In the genomic region with DNA sequence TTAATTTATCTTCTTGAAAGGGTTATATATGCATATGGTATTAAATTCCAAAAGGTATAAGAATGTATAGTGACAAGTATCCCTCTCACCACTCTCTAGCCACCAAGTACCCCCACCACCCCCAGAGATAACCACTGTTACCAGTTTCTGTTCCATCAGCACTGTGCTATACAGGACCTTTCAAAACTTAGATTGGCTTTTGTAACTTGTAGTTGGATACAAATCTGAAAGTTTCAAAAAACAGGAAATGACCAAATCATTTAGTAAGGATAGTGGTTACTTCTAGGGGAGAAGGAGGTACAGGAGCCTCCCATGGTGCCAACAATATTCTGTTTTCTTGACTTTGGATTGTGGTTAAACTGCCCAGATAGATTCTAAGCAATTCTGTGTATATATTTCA, we compare ENCODE assay signal across 18 cellular contexts. TPM values are rescaled to one million over a fixed set of nuclear protein-coding genes. Genes with fewer than 3 reads are reported as not detected.
DNase-seq lines count a peak whose midpoint lies in the region; ATAC-seq, FAIRE-seq and TF ChIP-seq lines count a peak whose summit lies in the region.
"Had no signal": no experiment of that assay in that cellular context is flagged by ENCODE, and none has a peak within 500 bp of the region (broad histone marks: within the 10 kb centered on the region; RNA-seq: fewer than 3 reads in every experiment).

No MANE protein-coding gene starts in this region.

- in situ Hi-C loops in GM12878 (cut with MboI) = loop anchor here (25.0 kb wide), 1 partner anchor 1459 kb away; a partner anchor contains a TSS

- BruUV-seq in GM12878 (replicated peaks; lab: Mats Ljungman, UMichigan) = no TSS peak

- no peak for TF ChIP-seq RAD21 in GM12878 (IDR thresholded peaks at IDR 0.05; ENCODE audit: insufficient read depth, low read depth, low read length)

- FAIRE-seq in GM12878 (lab: Jason Lieb, UNC) = no peak
- FAIRE-seq: H1, urothelium cell line had no signal

- H3K4me3 ChIP-seq in BLaER1 = no peak overlapping the region
- H3K4me3 ChIP-seq in GM12878 = no peak overlapping the region
- H3K4me3 ChIP-seq: esophagus squamous epithelium, sigmoid colon had no signal

- POLR2A ChIA-PET in GM12878 (lab: Charles Lee) (interaction anchor here (1.0 kb wide), 1 partner anchor 165 kb away, joined by 3 read pairs; no protein-coding TSS in a partner anchor), WTC11 (lab: Charles Lee) (no interaction called here)

- intact Hi-C loops in GM12878 (cut with micrococcal nuclease; ENCODE audit: unreplicated experiment) = no loop called here

- H3K4me1 ChIP-seq in BLaER1 = peaks cover 16% of the 10 kb centered on the region
- peaks cover 12% of the 10 kb centered on the region for H3K4me1 ChIP-seq in GM12878 (ENCODE audit: control insufficient read depth, insufficient read depth, low read length)
- H3K4me1 ChIP-seq: esophagus squamous epithelium, sigmoid colon had no signal

- no peak overlapping the region for H3K4me3 Mint-ChIP-seq in WTC11

- H3K4me2 ChIP-seq in BLaER1 (peak overlapping the region; percentile 26; the same call in 1 of the 2 replicates), GM12878 (ENCODE audit: control insufficient read depth, insufficient read depth) (peak overlapping the region; percentile 55; the same call in 1 of the 2 replicates)

- no peak overlapping the region for H3K27ac ChIP-seq in BLaER1
- H3K27ac ChIP-seq in GM12878 (ENCODE audit: control insufficient read depth, insufficient read depth) = peak overlapping the region; percentile 45; the same call in 1 of the 2 replicates
- H3K27ac ChIP-seq: esophagus squamous epithelium, sigmoid colon had no signal

- peak; percentile 90 for ATAC-seq in GM12878
- no peak for ATAC-seq in GM18858 (IDR thresholded peaks at IDR 0.05; ENCODE audit: unreplicated experiment)
- ATAC-seq in WTC11 = no peak

- no peak overlapping the region for H3K9ac ChIP-seq in BLaER1
- no peak overlapping the region for H3K9ac ChIP-seq in GM12878 (ENCODE audit: control insufficient read depth, insufficient read depth, low read length)

- TF ChIP-seq CTCF in GM10266 (IDR thresholded peaks at IDR 0.05; ENCODE audit: control insufficient read depth, insufficient read depth, low read depth, missing control alignments) = no peak
- no peak for TF ChIP-seq CTCF in GM12878 (IDR thresholded peaks at IDR 0.05 in 2 of 3, conservative IDR thresholded peaks at IDR 0.05 in 1 of 3; ENCODE audit: control insufficient read depth in 2 of 3, extremely low read depth in 1 of 3, insufficient read depth in 1 of 3, low read depth in 3 of 3, low read length in 3 of 3)
- TF ChIP-seq CTCF in WTC11 (IDR thresholded peaks at IDR 0.05) = no peak

- TF ChIP-seq POLR2A in GM12878 (IDR thresholded peaks at IDR 0.05; ENCODE audit: low read depth, low read length) = no peak

- peaks cover 3% of the 10 kb centered on the region; the same call in 1 of the 2 replicates for H3K4me1 Mint-ChIP-seq in WTC11

- no peaks in the 10 kb centered on the region for H3K36me3 Mint-ChIP-seq in WTC11

- DNase-seq in GM10266 (ENCODE audit: extremely low spot score) (peak; percentile 24), NCI-H226 (peak; percentile 24), GM12878 (ENCODE audit: low read depth, low spot score) (no peak), D341Med (ENCODE audit: low spot score) (no peak), WTC11 (ENCODE audit: low spot score) (no peak)
- DNase-seq in NK-92 treated with Interleukin-12 subunit alpha and Interleukin-12 subunit beta, amount 100 ng/mL, for 24 hours (lab: John Stamatoyannopoulos, UW) = no peak
- DNase-seq: anterior cingulate cortex; dermis blood vessel endothelial cell; esophagus squamous epithelium; Karpas-422; NCI-H187 treated with DMSO at 0.1 percent for 48 hours; RPMI8226; sigmoid colon; stimulated activated CD4-positive, alpha-beta T cell treated with anti-CD3 and anti-CD28 coated beads, Interleukin-4, amount 100 ng/mL, for 24 hours had no signal

- no peaks in the 10 kb centered on the region for H3K27me3 ChIP-seq in BLaER1
- H3K27me3 ChIP-seq in GM12878 (replicated peaks in 1 of 2; ENCODE audit: control insufficient read depth in 2 of 2, insufficient read depth in 2 of 2, low read length in 1 of 2) = no peaks in the 10 kb centered on the region
- H3K27me3 ChIP-seq: esophagus squamous epithelium, sigmoid colon had no signal

- no peaks in the 10 kb centered on the region for H3K36me3 ChIP-seq in BLaER1
- no peaks in the 10 kb centered on the region for H3K36me3 ChIP-seq in GM12878 (ENCODE audit: control insufficient read depth in 2 of 2, insufficient read depth in 2 of 2, low read length in 1 of 2)
- H3K36me3 ChIP-seq: esophagus squamous epithelium had no signal

- no peak overlapping the region for H3K27ac Mint-ChIP-seq in WTC11

- H4K20me1 ChIP-seq in BLaER1 = no peaks in the 10 kb centered on the region
- no peaks in the 10 kb centered on the region for H4K20me1 ChIP-seq in GM12878 (ENCODE audit: control insufficient read depth, insufficient read depth)

- no peaks in the 10 kb centered on the region; the same call in 1 of the 2 replicates for H3K27me3 Mint-ChIP-seq in WTC11 (ENCODE audit: low read depth)

- no peak for TF ChIP-seq EP300 in GM12878 (IDR thresholded peaks at IDR 0.05; ENCODE audit: borderline replicate concordance in 1 of 2, control insufficient read depth in 1 of 2, low read depth in 2 of 2, low read length in 2 of 2)

- no peaks in the 10 kb centered on the region for H3K9me3 Mint-ChIP-seq in WTC11

- H3K9me3 ChIP-seq in BLaER1 = no peaks in the 10 kb centered on the region
- H3K9me3 ChIP-seq in GM12878 (replicated peaks; ENCODE audit: control insufficient read depth, insufficient read depth, low read length) = no peaks in the 10 kb centered on the region
- H3K9me3 ChIP-seq: esophagus squamous epithelium, sigmoid colon had no signal

- H3K79me2 ChIP-seq in GM12878 (ENCODE audit: control insufficient read depth, insufficient read depth, low read length) = no peaks in the 10 kb centered on the region

- CTCF ChIA-PET in GM12878 (lab: Yijun Ruan, JAX) = interaction anchor here (0.9 to 1.6 kb wide), 4 partner anchors 8 to 154 kb away, joined by 3 read pairs; no protein-coding TSS in a partner anchor
- CTCF ChIA-PET in WTC11 (lab: Charles Lee) = no interaction called here

- H2AFZ ChIP-seq in GM12878 (ENCODE audit: control insufficient read depth, low read depth, low read length) = no peak overlapping the region

- SMC1A ChIA-PET in GM12878 (lab: Charles Lee; ENCODE audit: uncharacterized antibody, unreplicated experiment) = interaction anchor here (0.9 to 2.6 kb wide), 11 partner anchors 10 to 265 kb away, joined by 3 to 6 read pairs (median 3); no protein-coding TSS in a partner anchor

- RAD21 ChIA-PET in GM12878 (lab: Charles Lee; ENCODE audit: unreplicated experiment) = interaction anchor here (0.7 to 2.5 kb wide), 4 partner anchors 54 to 660 kb away, joined by 3 to 12 read pairs (median 5); no protein-coding TSS in a partner anchor

TF ChIP-seq in GM12878, 131 proteins besides CTCF, POLR2A, EP300 and RAD21:
- 0 out of 2 replicates have a peak, but pooled peaks have one; percentile 19 for TF ChIP-seq IRF4 (IDR thresholded peaks at IDR 0.05; ENCODE audit: low read depth, low read length)
- 0 out of 4 replicates have a peak, but pooled peaks of 1 of the 2 experiments have one; percentile 14 for TF ChIP-seq IKZF2 (IDR thresholded peaks at IDR 0.05)
- TF ChIP-seq SPI1 (IDR thresholded peaks at IDR 0.05; ENCODE audit: borderline replicate concordance, insufficient read depth, low read depth, low read length) = peak; percentile 61
- no peak for TF ChIP-seq ETV6 (conservative IDR thresholded peaks at IDR 0.05 in 1 of 2, IDR thresholded peaks at IDR 0.05 in 1 of 2; ENCODE audit: borderline replicate concordance in 1 of 2, low read depth in 1 of 2)
- peak; percentile 66 for TF ChIP-seq RUNX3 (IDR thresholded peaks at IDR 0.05; ENCODE audit: low read length)

TF ChIP-seq in WTC11, 78 proteins besides CTCF, POLR2A, EP300 and RAD21 (continues in another document):
- no peak for TF ChIP-seq TEAD1 (CRISPR knock-in tag; IDR thresholded peaks at IDR 0.05)
- TF ChIP-seq ATF1 (CRISPR knock-in tag; IDR thresholded peaks at IDR 0.05) = no peak

RNA-seq across cellular contexts. Expression of a gene that starts 56.7 kb away (rescaled TPM):
- 113 and 115 TPM in 2 replicates for total RNA-seq in GM12878 (2013; cell fraction: nucleolus; rRNA removed)
- total RNA-seq in GM12878 (2014; rRNA removed) (19.0 and 21.2 TPM in 2 replicates), GM12878 (2014; rRNA removed; fragmentation: Illumina TruSeq; extraction: Trizol) (24.9 and 26.9 TPM in 2 replicates), GM12878 (2021) (24.6 and 27.0 TPM in 2 replicates), WTC11 (2021) (16.7 to 18.2 TPM (median 17.7 TPM) in 3 replicates)
- 6.7 TPM for polyA plus RNA-seq in GM12878 (2011; ENCODE audit: low read depth)
- polyA plus RNA-seq in GM12878 (2011; rRNA removed) (36.8 and 55.6 TPM in 2 replicates), GM12878 (2014; fragmentation: Illumina TruSeq; extraction: Trizol) (25.1 and 31.9 TPM in 2 replicates), GM12878 (2014; fragmentation: Nextera tagmentation; extraction: Ambion mirVana) (1 to 10 TPM; 4.8 to 6.0 TPM), GM12878 (2014; rRNA removed) (13.9 and 16.8 TPM in 2 replicates), GM12878 (2016; fragmentation: Nextera tagmentation; extraction: Ambion mirVana) (1 to 10 TPM; 6.7 to 7.0 TPM)
- polyA plus RNA-seq in GM12878 (2011; cell fraction: cytosol; rRNA removed) = 12.9 and 14.4 TPM in 2 replicates
- 24.0 and 24.6 TPM in 2 replicates for polyA plus RNA-seq in GM12878 (2011; cell fraction: nucleus; rRNA removed)
- 11.7 and 16.7 TPM in 2 replicates for polyA plus RNA-seq in GM12878 (2012)
- polyA minus RNA-seq in GM12878 (2011; rRNA and poly(A)+ RNA removed) = 52.3 and 75.3 TPM in 2 replicates
- 18.3 and 23.0 TPM in 2 replicates for polyA minus RNA-seq in GM12878 (2011; cell fraction: cytosol; rRNA and poly(A)+ RNA removed)
- 31.6 and 42.1 TPM in 2 replicates for polyA minus RNA-seq in GM12878 (2011; cell fraction: nucleus; rRNA and poly(A)+ RNA removed)

Comparison
In these comparisons a context has a peak if more than half of its experiments do, and no peak if none do; other contexts are left out.
1. DNase-seq: peak in GM10266 (single experiment) and NCI-H226 (single experiment); none in GM12878 (single experiment), D341Med (single experiment), NK-92 treated with Interleukin-12 subunit alpha and Interleukin-12 subunit beta, amount 100 ng/mL, for 24 hours (single experiment) and WTC11 (single experiment).